ENCODE assay signal across 13 cellular contexts in genomic region chr4:145614235-145614615, GRCh38. TPM values are rescaled to one million over a fixed set of nuclear protein-coding genes. Genes with fewer than 3 reads are reported as not detected.
DNase-seq lines count a peak whose midpoint lies in the region; ATAC-seq and TF ChIP-seq lines count a peak whose summit lies in the region.
"Had no signal": no experiment of that assay in that cellular context is flagged by ENCODE, and none has a peak within 500 bp of the region (broad histone marks: within the 10 kb centered on the region; RNA-seq: fewer than 3 reads in every experiment).

No MANE protein-coding gene starts in this region.

- H3K9me3 Mint-ChIP-seq in Calu3 (ENCODE audit: low read depth, unreplicated experiment) = no peaks in the 10 kb centered on the region
- no peaks in the 10 kb centered on the region for H3K9me3 Mint-ChIP-seq in nephron
- H3K9me3 Mint-ChIP-seq: CD4-positive, CD25-positive, alpha-beta regulatory T cell; IgD-negative memory B cell had no signal

- H3K27me3 Mint-ChIP-seq in Calu3 (ENCODE audit: unreplicated experiment) (no peaks in the 10 kb centered on the region), nephron (ENCODE audit: low read depth) (no peaks in the 10 kb centered on the region)
- H3K27me3 Mint-ChIP-seq: IgD-negative memory B cell had no signal

- no peak for ATAC-seq in HG02623 (IDR thresholded peaks at IDR 0.05; ENCODE audit: unreplicated experiment)
- ATAC-seq: A549, HCT116 had no signal

- no peak for TF ChIP-seq RAD21 in SK-N-SH (IDR thresholded peaks at IDR 0.05; ENCODE audit: low read length)

- H3K36me3 Mint-ChIP-seq in Calu3 (ENCODE audit: insufficient read depth, unreplicated experiment) (peaks cover 10% of the 10 kb centered on the region), nephron (ENCODE audit: low read depth) (no peaks in the 10 kb centered on the region)
- H3K36me3 Mint-ChIP-seq: CD4-positive, CD25-positive, alpha-beta regulatory T cell; IgD-negative memory B cell had no signal

- no TSS peak for BruUV-seq in Calu3 (replicated peaks; lab: Mats Ljungman, UMichigan)

- no peaks in the 10 kb centered on the region for H3K36me3 ChIP-seq in SK-N-SH (replicated peaks in 1 of 2; ENCODE audit: control insufficient read depth in 1 of 2, insufficient read depth in 2 of 2, low read length in 1 of 2)
- H3K36me3 ChIP-seq: BLaER1 treated with 17β-estradiol and CSF1 and Interleukin-3, amounts not matched to agents 10 nM and 100 nM had no signal

- H2AFZ ChIP-seq in SK-N-SH (ENCODE audit: low read depth) = no peak overlapping the region
- H2AFZ ChIP-seq: GM23248 had no signal

- no peaks in the 10 kb centered on the region for H4K20me1 ChIP-seq in SK-N-SH (ENCODE audit: insufficient read depth)
- H4K20me1 ChIP-seq: BLaER1 treated with 17β-estradiol and CSF1 and Interleukin-3, amounts not matched to agents 10 nM and 100 nM had no signal

- H3K9ac ChIP-seq in SK-N-SH = no peak overlapping the region
- H3K9ac ChIP-seq: BLaER1 treated with 17β-estradiol and CSF1 and Interleukin-3, amounts not matched to agents 10 nM and 100 nM; GM23248 had no signal

- no peak overlapping the region for H3K4me2 ChIP-seq in SK-N-SH
- H3K4me2 ChIP-seq: A549; BLaER1 treated with 17β-estradiol and CSF1 and Interleukin-3, amounts not matched to agents 10 nM and 100 nM had no signal

- POLR2A ChIA-PET in SK-N-SH (lab: Yijun Ruan, JAX) = no interaction called here

- DNase-seq in Calu3 (no peak), epithelial cell of proximal tubule (ENCODE audit: low read depth) (peak; percentile 37), islet precursor cell (no peak), SK-N-SH (no peak)
- DNase-seq: CD4-positive, CD25-positive, alpha-beta regulatory T cell; DMS 273 treated with DMSO at 0.1 percent for 48 hours; GM23248 had no signal

- peaks cover 0 to 6% of the 10 kb centered on the region in 2 experiments; a peak in 1 of 4 replicates for H3K4me1 ChIP-seq in SK-N-SH (ENCODE audit: control insufficient read depth in 1 of 2, insufficient read depth in 2 of 2, low read depth in 1 of 2, low read length in 1 of 2)

- H3K27ac Mint-ChIP-seq in Calu3 (ENCODE audit: unreplicated experiment) (peak overlapping the region; percentile 50), nephron (peak overlapping the region; percentile 64 to 85 (median 74))
- H3K27ac Mint-ChIP-seq: CD4-positive, CD25-positive, alpha-beta regulatory T cell; IgD-negative memory B cell had no signal

- WGBS in SK-N-SH (ENCODE audit: low lambda C conversion rate) = 82% methylated on average over 2 of the region's 2 CpGs

- TF ChIP-seq EP300 in SK-N-SH (IDR thresholded peaks at IDR 0.05; ENCODE audit: borderline replicate concordance in 1 of 2, low read depth in 1 of 2, low read length in 1 of 2) = no peak

- no peak overlapping the region for H3K27ac ChIP-seq in SK-N-SH (ENCODE audit: low read depth in 2 of 2, low read length in 1 of 2)
- H3K27ac ChIP-seq: A549; BLaER1 treated with 17β-estradiol and CSF1 and Interleukin-3, amounts not matched to agents 10 nM and 100 nM; GM23248 had no signal

- H3K4me1 Mint-ChIP-seq in Calu3 (ENCODE audit: low read depth, unreplicated experiment) (peaks cover 23% of the 10 kb centered on the region), nephron (peaks cover 22% of the 10 kb centered on the region)

- no peak for TF ChIP-seq CTCF in Calu3 (IDR thresholded peaks at IDR 0.05; ENCODE audit: unreplicated experiment)
- no peak for TF ChIP-seq CTCF in epithelial cell of proximal tubule (conservative IDR thresholded peaks at IDR 0.05; ENCODE audit: low read depth, low read length)
- TF ChIP-seq CTCF in nephron (IDR thresholded peaks at IDR 0.05; ENCODE audit: unreplicated experiment in 3 of 3) = no peak
- TF ChIP-seq CTCF in SK-N-SH (IDR thresholded peaks at IDR 0.05) = no peak

- intact Hi-C loops in Calu3 (cut with micrococcal nuclease; ENCODE audit: unreplicated experiment) = loop anchor here (5.0 to 10.0 kb wide), 2 partner anchors 57 to 109 kb away; no protein-coding TSS in a partner anchor

- no peaks in the 10 kb centered on the region for H3K9me2 ChIP-seq in SK-N-SH

- H3K79me2 ChIP-seq in SK-N-SH (ENCODE audit: insufficient read depth) = peaks cover 15% of the 10 kb centered on the region

- peaks cover 5% of the 10 kb centered on the region for H3F3A ChIP-seq in SK-N-SH (replicated peaks; ENCODE audit: insufficient read depth)

- CTCF ChIA-PET in Calu3 (lab: Charles Lee) (interaction anchor here (0.7 kb wide), 1 partner anchor 380 kb away, joined by 3 read pairs; no protein-coding TSS in a partner anchor), SK-N-SH (lab: Yijun Ruan, JAX) (interaction anchor here (0.7 kb wide), 1 partner anchor 398 kb away, joined by 3 read pairs; no protein-coding TSS in a partner anchor)

- H3K4me3 ChIP-seq in epithelial cell of proximal tubule (ENCODE audit: low read depth, low read length) = peak overlapping the region; percentile 41
- H3K4me3 ChIP-seq in SK-N-SH (ENCODE audit: low read depth in 2 of 2, low read length in 1 of 2) = no peak overlapping the region
- H3K4me3 ChIP-seq: A549; BLaER1 treated with 17β-estradiol and CSF1 and Interleukin-3, amounts not matched to agents 10 nM and 100 nM; GM23248 had no signal

- H3K4me3 Mint-ChIP-seq in Calu3 (ENCODE audit: low read depth, unreplicated experiment) (no peak overlapping the region), nephron (peak overlapping the region; percentile 17 to 36 (median 21))
- H3K4me3 Mint-ChIP-seq: CD4-positive, CD25-positive, alpha-beta regulatory T cell; IgD-negative memory B cell had no signal

- no peaks in the 10 kb centered on the region for H3K27me3 ChIP-seq in SK-N-SH (ENCODE audit: insufficient read depth)
- H3K27me3 ChIP-seq: BLaER1 treated with 17β-estradiol and CSF1 and Interleukin-3, amounts not matched to agents 10 nM and 100 nM had no signal

- no peaks in the 10 kb centered on the region for H3K9me3 ChIP-seq in SK-N-SH
- H3K9me3 ChIP-seq: A549; BLaER1 treated with 17β-estradiol and CSF1 and Interleukin-3, amounts not matched to agents 10 nM and 100 nM had no signal

TF ChIP-seq in SK-N-SH, 30 proteins besides CTCF, POLR2A, EP300 and RAD21:
- TF ChIP-seq PBX3 (IDR thresholded peaks at IDR 0.05) (no peak), RCOR1 (IDR thresholded peaks at IDR 0.05; ENCODE audit: low read length) (no peak), USF1 (IDR thresholded peaks at IDR 0.05; ENCODE audit: borderline replicate concordance, low read depth) (no peak), SIN3A (IDR thresholded peaks at IDR 0.05; ENCODE audit: borderline replicate concordance, low read depth, low read length) (no peak), FOXJ3 (CRISPR knock-in tag; IDR thresholded peaks at IDR 0.05) (no peak), CHD2 (IDR thresholded peaks at IDR 0.05; ENCODE audit: low read length, partially characterized antibody) (no peak), ELF1 (IDR thresholded peaks at IDR 0.05) (no peak), NFIC (IDR thresholded peaks at IDR 0.05; ENCODE audit: borderline replicate concordance) (no peak), YY1 (IDR thresholded peaks at IDR 0.05; ENCODE audit: low read depth) (no peak), JUND (IDR thresholded peaks at IDR 0.05) (no peak), FOXM1 (IDR thresholded peaks at IDR 0.05; ENCODE audit: low read depth) (no peak), EZH2phosphoT487 (IDR thresholded peaks at IDR 0.05; ENCODE audit: borderline replicate concordance, low read depth) (no peak)
TF ChIP-seq in SK-N-SH: peak in this region for 0.

RNA-seq across cellular contexts. Expression of gene MMAA, which starts 5.0 kb away (rescaled TPM):
- total RNA-seq in Calu3 (2022) (5.0 TPM in 2 replicates), epithelial cell of proximal tubule (5.6 and 7.1 TPM in 2 replicates)
- polyA plus RNA-seq in SK-N-SH (2012; rRNA removed) = 2.2 and 3.2 TPM in 2 replicates
- polyA plus RNA-seq in SK-N-SH (2012; cell fraction: cytosol; rRNA removed) = 3.0 and 4.6 TPM in 2 replicates
- polyA plus RNA-seq in SK-N-SH (2012; cell fraction: nucleus; rRNA removed) = 1.7 and 3.0 TPM in 2 replicates
